Comparison of ENCODE assay signal across 17 cellular contexts in the genomic region with DNA sequence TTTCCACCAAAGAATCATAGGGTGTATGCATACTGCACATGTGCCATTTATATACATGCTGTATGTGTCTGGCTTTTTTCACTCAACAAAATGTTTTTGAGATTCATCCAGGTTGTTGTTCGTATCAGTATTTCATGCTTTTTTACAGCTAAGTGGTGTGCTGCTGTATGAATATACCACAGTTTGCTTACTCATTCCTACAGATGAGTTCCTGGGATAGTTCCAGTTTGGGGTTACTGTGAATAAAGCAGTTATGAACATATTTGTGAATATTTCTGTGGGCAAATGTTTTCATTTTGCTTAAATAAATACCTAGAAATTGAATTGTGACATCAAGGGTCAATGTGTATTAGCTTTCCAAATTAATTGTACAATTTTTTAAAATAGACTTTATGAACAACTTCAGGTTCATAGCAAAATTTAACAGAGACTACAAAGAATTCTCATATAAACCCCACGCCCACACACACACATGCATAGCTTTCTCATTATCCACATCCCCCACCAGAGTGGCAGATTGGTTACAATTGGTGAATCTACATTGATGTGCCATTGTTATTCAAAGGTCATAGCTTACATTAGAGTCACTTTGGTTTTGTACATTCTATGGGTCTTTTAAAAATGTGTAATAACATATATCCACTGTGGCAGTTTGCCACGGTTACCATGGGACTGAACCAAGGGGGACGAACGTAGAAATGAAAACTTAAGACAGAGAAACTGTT. TPM values are rescaled to one million over a fixed set of nuclear protein-coding genes. Genes with fewer than 3 reads are reported as not detected.
DNase-seq lines count a peak whose midpoint lies in the region; ATAC-seq, FAIRE-seq and TF ChIP-seq lines count a peak whose summit lies in the region.
"Had no signal": no experiment of that assay in that cellular context is flagged by ENCODE, and none has a peak within 500 bp of the region (broad histone marks: within the 10 kb centered on the region; RNA-seq: fewer than 3 reads in every experiment).

No MANE protein-coding gene starts in this region.

- no peak for TF ChIP-seq CTCF in RWPE2 (IDR thresholded peaks at IDR 0.05; ENCODE audit: poor library complexity, severe bottlenecking)
- no peak for TF ChIP-seq CTCF in choroid plexus epithelial cell (conservative IDR thresholded peaks at IDR 0.05; ENCODE audit: low read depth, low read length)
- TF ChIP-seq CTCF in keratinocyte (optimal IDR thresholded peaks at IDR 0.05 in 1 of 3, IDR thresholded peaks at IDR 0.05 in 1 of 3, conservative IDR thresholded peaks at IDR 0.05 in 1 of 3; ENCODE audit: extremely low read depth in 1 of 3, insufficient read depth in 2 of 3, low read length in 3 of 3) = no peak

- no peaks in the 10 kb centered on the region for H4K20me1 ChIP-seq in keratinocyte (ENCODE audit: control insufficient read depth, extremely low read depth, insufficient read depth, low read length)

- H3K4me3 ChIP-seq in RWPE2 (ENCODE audit: severe bottlenecking) (no peak overlapping the region), choroid plexus epithelial cell (ENCODE audit: low read depth, low read length) (no peak overlapping the region), keratinocyte (ENCODE audit: control insufficient read depth in 2 of 3, extremely low read depth in 1 of 3, insufficient read depth in 2 of 3, low read depth in 1 of 3, low read length in 3 of 3) (no peak overlapping the region)
- H3K4me3 ChIP-seq: MG63, SJCRH30 had no signal

- ATAC-seq in RWPE2 (ENCODE audit: low read depth) (no peak), HG03457 (IDR thresholded peaks at IDR 0.05; ENCODE audit: unreplicated experiment) (no peak)

- no peaks in the 10 kb centered on the region for H3K36me3 ChIP-seq in RWPE2 (ENCODE audit: low read depth)
- no peaks in the 10 kb centered on the region for H3K36me3 ChIP-seq in keratinocyte (ENCODE audit: control insufficient read depth in 2 of 2, extremely low read depth in 1 of 2, insufficient read depth in 2 of 2, low read length in 2 of 2)
- H3K36me3 ChIP-seq: BE2C, MG63, SJCRH30 had no signal

- H3K4me1 ChIP-seq in RWPE2 (ENCODE audit: insufficient read depth, poor library complexity, severe bottlenecking) (peaks cover 34% of the 10 kb centered on the region), keratinocyte (ENCODE audit: control insufficient read depth, extremely low read depth, insufficient read depth, low read length) (peaks cover 45% of the 10 kb centered on the region)
- H3K4me1 ChIP-seq: BE2C, SJCRH30 had no signal

- no peak overlapping the region for H3K9ac ChIP-seq in keratinocyte (ENCODE audit: control insufficient read depth, extremely low read depth, insufficient read depth, low read length)

- dilution Hi-C loops in keratinocyte (cut with MboI; ENCODE audit: extremely low pct_ligation_motif_present, low sequenced_read_pairs) = no loop called here

- H3K4me2 ChIP-seq in keratinocyte (ENCODE audit: control insufficient read depth, extremely low read depth, insufficient read depth, low read depth, low read length) = peak overlapping the region; percentile 12

- H3K27ac ChIP-seq in RWPE2 (ENCODE audit: poor library complexity, severe bottlenecking) (peak overlapping the region; percentile 35), keratinocyte (ENCODE audit: control insufficient read depth, insufficient read depth, low read length) (no peak overlapping the region)
- H3K27ac ChIP-seq: SJCRH30 had no signal

- no peaks in the 10 kb centered on the region for H3K9me1 ChIP-seq in keratinocyte (ENCODE audit: control insufficient read depth, extremely low read depth, insufficient read depth, low read length)

- peak; percentile 20 for FAIRE-seq in keratinocyte (lab: Jason Lieb, UNC)
- FAIRE-seq: H1 had no signal

- no peaks in the 10 kb centered on the region for H3K79me2 ChIP-seq in keratinocyte (ENCODE audit: control insufficient read depth, insufficient read depth, low read length)

- no peak overlapping the region for H2AFZ ChIP-seq in keratinocyte (ENCODE audit: control insufficient read depth, low read length)

- H3K9me3 ChIP-seq in RWPE2 (ENCODE audit: severe bottlenecking) (peaks cover 3% of the 10 kb centered on the region), keratinocyte (ENCODE audit: control insufficient read depth, low read depth, low read length) (no peaks in the 10 kb centered on the region)
- H3K9me3 ChIP-seq: BE2C, MG63, SJCRH30 had no signal

- H3K27me3 ChIP-seq in RWPE2 (ENCODE audit: insufficient read depth, poor library complexity, severe bottlenecking) = no peaks in the 10 kb centered on the region
- H3K27me3 ChIP-seq in keratinocyte (ENCODE audit: control insufficient read depth, extremely low read depth, insufficient read depth, low read length) = no peaks in the 10 kb centered on the region
- H3K27me3 ChIP-seq: MG63, SJCRH30 had no signal

- peak; percentile 53 for DNase-seq in EL
- DNase-seq in RWPE2 (ENCODE audit: low spot score) = no peak
- peak; percentile 71 for DNase-seq in choroid plexus epithelial cell (ENCODE audit: low read depth)
- no peak for DNase-seq in keratinocyte (ENCODE audit: low read depth, low spot score)
- DNase-seq in pons (ENCODE audit: low spot score) = no peak
- DNase-seq in NCI-H1417 (lab: John Stamatoyannopoulos, UW) = no peak
- DNase-seq in activated CD8-positive, alpha-beta memory T cell treated with anti-CD3 and anti-CD28 coated beads for 24 hours = no peak
- DNase-seq: BE2C; CD4-positive, alpha-beta memory T cell; DMS79; KG1; MG63; NCI-H1092 treated with DMSO at 0.1 percent for 48 hours; NCI-H187; SJCRH30 had no signal

RNA-seq across cellular contexts. Expression of a gene that starts 6.9 kb away (rescaled TPM):
- polyA plus RNA-seq in keratinocyte = 10,395 to 23,012 TPM (median 12,338 TPM) in 3 replicates
- polyA plus RNA-seq in keratinocyte (2011; ENCODE audit: low read depth) = 36,695 TPM
- 11,622 and 15,916 TPM in 2 replicates for polyA plus RNA-seq in keratinocyte (2011; cell fraction: cytosol; rRNA removed)
- 13,095 and 13,115 TPM in 2 replicates for polyA plus RNA-seq in keratinocyte (2011; cell fraction: nucleus; rRNA removed)
- polyA plus RNA-seq in keratinocyte (2012; ENCODE audit: low replicate concordance) = 9,877 and 13,559 TPM in 2 replicates
- polyA minus RNA-seq in keratinocyte = 12,898 to 17,765 TPM (median 16,942 TPM) in 3 replicates
- 17,686 TPM for polyA minus RNA-seq in keratinocyte (2011; cell fraction: cytosol; rRNA and poly(A)+ RNA removed)
- polyA minus RNA-seq in keratinocyte (2011; cell fraction: nucleus; rRNA and poly(A)+ RNA removed) = 6,738 and 7,678 TPM in 2 replicates
- polyA plus RNA-seq: CD4-positive, alpha-beta memory T cell had no signal

RNA-seq across cellular contexts. Expression of a gene that starts 20.2 kb away (rescaled TPM):
- 14,274 to 15,814 TPM (median 15,322 TPM) in 3 replicates for polyA plus RNA-seq in keratinocyte
- 65,106 TPM for polyA plus RNA-seq in keratinocyte (2011; ENCODE audit: low read depth)
- polyA plus RNA-seq in keratinocyte (2011; cell fraction: cytosol; rRNA removed) = 14,617 and 16,515 TPM in 2 replicates
- 13,124 and 13,753 TPM in 2 replicates for polyA plus RNA-seq in keratinocyte (2011; cell fraction: nucleus; rRNA removed)
- 14,417 and 19,307 TPM in 2 replicates for polyA plus RNA-seq in keratinocyte (2012; ENCODE audit: low replicate concordance)
- polyA minus RNA-seq in keratinocyte = 14,077 to 29,017 TPM (median 19,306 TPM) in 3 replicates
- 38,935 TPM for polyA minus RNA-seq in keratinocyte (2011; cell fraction: cytosol; rRNA and poly(A)+ RNA removed)
- polyA minus RNA-seq in keratinocyte (2011; cell fraction: nucleus; rRNA and poly(A)+ RNA removed) = 7,770 and 7,938 TPM in 2 replicates
- polyA plus RNA-seq: CD4-positive, alpha-beta memory T cell had no signal

RNA-seq across cellular contexts. Expression of a gene that starts 26.4 kb away (rescaled TPM):
- polyA plus RNA-seq in keratinocyte = 203 to 1,358 TPM (median 357 TPM) in 3 replicates
- polyA plus RNA-seq in keratinocyte (2011; ENCODE audit: low read depth) = 180 TPM
- polyA plus RNA-seq in keratinocyte (2011; cell fraction: cytosol; rRNA removed) = 276 and 391 TPM in 2 replicates
- polyA plus RNA-seq in keratinocyte (2011; cell fraction: nucleus; rRNA removed) = 374 and 380 TPM in 2 replicates
- 210 and 280 TPM in 2 replicates for polyA plus RNA-seq in keratinocyte (2012; ENCODE audit: low replicate concordance)
- 453 to 1,813 TPM (median 710 TPM) in 3 replicates for polyA minus RNA-seq in keratinocyte
- polyA minus RNA-seq in keratinocyte (2011; cell fraction: cytosol; rRNA and poly(A)+ RNA removed) = 562 TPM
- polyA minus RNA-seq in keratinocyte (2011; cell fraction: nucleus; rRNA and poly(A)+ RNA removed) = 354 and 380 TPM in 2 replicates
- polyA plus RNA-seq: CD4-positive, alpha-beta memory T cell; H1 had no signal

RNA-seq across cellular contexts. Expression of a gene that starts 48.1 kb away (rescaled TPM):
- 1,722 to 4,902 TPM (median 2,016 TPM) in 3 replicates for polyA plus RNA-seq in keratinocyte
- polyA plus RNA-seq in keratinocyte (2011; ENCODE audit: low read depth) = 2,938 TPM
- polyA plus RNA-seq in keratinocyte (2011; cell fraction: cytosol; rRNA removed) = 2,812 and 3,083 TPM in 2 replicates
- 2,797 and 2,980 TPM in 2 replicates for polyA plus RNA-seq in keratinocyte (2011; cell fraction: nucleus; rRNA removed)
- 1,858 and 2,565 TPM in 2 replicates for polyA plus RNA-seq in keratinocyte (2012; ENCODE audit: low replicate concordance)
- polyA minus RNA-seq in keratinocyte = 2,114 to 3,991 TPM (median 2,742 TPM) in 3 replicates
- 3,211 TPM for polyA minus RNA-seq in keratinocyte (2011; cell fraction: cytosol; rRNA and poly(A)+ RNA removed)
- polyA minus RNA-seq in keratinocyte (2011; cell fraction: nucleus; rRNA and poly(A)+ RNA removed) = 1,354 and 1,584 TPM in 2 replicates
- polyA plus RNA-seq: CD4-positive, alpha-beta memory T cell; H1 had no signal

RNA-seq across cellular contexts. Expression of a gene that starts 52.9 kb away (rescaled TPM):
- polyA plus RNA-seq in keratinocyte = not detected in 3 replicates
- polyA plus RNA-seq in keratinocyte (2011; ENCODE audit: low read depth) = not detected
- not detected in 2 replicates for polyA plus RNA-seq in keratinocyte (2011; cell fraction: cytosol; rRNA removed)
- not detected in 2 replicates for polyA plus RNA-seq in keratinocyte (2011; cell fraction: nucleus; rRNA removed)
- not detected in 2 replicates for polyA plus RNA-seq in keratinocyte (2012; ENCODE audit: low replicate concordance)
- polyA minus RNA-seq in keratinocyte = not detected in 3 replicates
- not detected for polyA minus RNA-seq in keratinocyte (2011; cell fraction: cytosol; rRNA and poly(A)+ RNA removed)
- polyA minus RNA-seq in keratinocyte (2011; cell fraction: nucleus; rRNA and poly(A)+ RNA removed) = not detected in 2 replicates
- polyA plus RNA-seq: CD4-positive, alpha-beta memory T cell; H1 had no signal

Comparison
In these comparisons a context has a peak if more than half of its experiments do, and no peak if none do; other contexts are left out.
1. DNase-seq: peak in EL (single experiment) and choroid plexus epithelial cell (single experiment); none in RWPE2 (single experiment), keratinocyte (single experiment), pons (single experiment), NCI-H1417 (0 of 3) and activated CD8-positive, alpha-beta memory T cell treated with anti-CD3 and anti-CD28 coated beads for 24 hours (single experiment).